ENCODE assay signal across 21 cellular contexts in genomic region chr11:70105369-70105754, GRCh38. TPM values are rescaled to one million over a fixed set of nuclear protein-coding genes. Genes with fewer than 3 reads are reported as not detected.
"Had no signal": no experiment of that assay in that cellular context is flagged by ENCODE, and none has a peak within 500 bp of the region (broad histone marks: within the 10 kb centered on the region; RNA-seq: fewer than 3 reads in every experiment).

No MANE protein-coding gene starts in this region.

- H3K4me1 ChIP-seq: foreskin keratinocyte, lower lobe of right lung had no signal

- H3K9me3 ChIP-seq: body of pancreas, esophagus muscularis mucosa, heart left ventricle, lower lobe of right lung, stomach, transverse colon had no signal

- H3K36me3 ChIP-seq: esophagus muscularis mucosa, lower lobe of right lung, transverse colon had no signal

- H3K4me3 ChIP-seq: body of pancreas, esophagus muscularis mucosa, heart left ventricle, lower lobe of right lung, stomach, transverse colon had no signal

- H3K27me3 ChIP-seq: body of pancreas, esophagus muscularis mucosa, foreskin keratinocyte, heart left ventricle, stomach had no signal

- DNase-seq: activated CD4-positive, alpha-beta T cell treated with anti-CD3 and anti-CD28 coated beads for 36 hours; activated CD4-positive, CD25-positive, alpha-beta regulatory T cell; activated CD8-positive, alpha-beta memory T cell treated with anti-CD3 and anti-CD28 coated beads, Interleukin-2, amount 10 ng/mL, durations not matched to agents 7 days and 5 days; activated CD8-positive, alpha-beta T cell treated with anti-CD3 and anti-CD28 coated beads, Interleukin-2, amount 10 ng/mL, durations not matched to agents 7 days and 5 days; activated naive CD4-positive, alpha-beta T cell treated with Interleukin-2 at 50 U/mL for 16 hours; activated T-cell treated with anti-CD3 and anti-CD28 coated beads, Interleukin-2, amount 50 U/mL, for 72 hours; anterior cingulate cortex; foreskin keratinocyte; lower lobe of right lung; occipital lobe; stimulated activated CD4-positive, alpha-beta T cell treated with anti-CD3 and anti-CD28 coated beads, Interleukin-15, amount 100 ng/mL, for 24 hours; stimulated activated CD4-positive, alpha-beta T cell treated with anti-CD3 and anti-CD28 coated beads, Interleukin-2, amount 100 ng/mL, for 24 hours; stimulated activated naive B cell treated with anti-CD40 and anti-IgM and Interleukin-4, amounts not matched to agents 10 μg/mL and 1 μg/mL and 100 μg/mL, for 72 hours; transverse colon had no signal

- H3K27ac ChIP-seq: foreskin keratinocyte, lower lobe of right lung, parathyroid adenoma had no signal

- ATAC-seq: activated CD4-positive, alpha-beta T cell treated with anti-CD3 and anti-CD28 coated beads for 36 hours; activated CD8-positive, alpha-beta memory T cell treated with anti-CD3 and anti-CD28 coated beads, Interleukin-2, amount 10 ng/mL, durations not matched to agents 7 days and 5 days; activated CD8-positive, alpha-beta T cell treated with anti-CD3 and anti-CD28 coated beads, Interleukin-2, amount 10 ng/mL, durations not matched to agents 7 days and 5 days; activated T-cell treated with anti-CD3 and anti-CD28 coated beads, Interleukin-2, amount 50 U/mL, for 72 hours; foreskin keratinocyte; heart left ventricle; lower lobe of right lung; stimulated activated naive B cell treated with anti-CD40 and anti-IgM and Interleukin-4, amounts not matched to agents 10 μg/mL and 1 μg/mL and 100 μg/mL, for 72 hours had no signal

RNA-seq across cellular contexts. Expression of gene ANO1, which starts 27.2 kb away (rescaled TPM):
- total RNA-seq: activated CD4-positive, alpha-beta T cell treated with anti-CD3 and anti-CD28 coated beads for 36 hours; activated CD8-positive, alpha-beta memory T cell treated with anti-CD3 and anti-CD28 coated beads, Interleukin-2, amount 10 ng/mL, durations not matched to agents 7 days and 5 days; activated CD8-positive, alpha-beta T cell treated with anti-CD3 and anti-CD28 coated beads, Interleukin-2, amount 10 ng/mL, durations not matched to agents 7 days and 5 days; activated T-cell treated with anti-CD3 and anti-CD28 coated beads, Interleukin-2, amount 50 U/mL, for 72 hours; T-helper 1 cell treated with Interleukin-12 subunit alpha and Interleukin-12 subunit beta and Interleukin-4 antibody, amounts not matched to agents 30 ng/mL and 1 ng/mL, for 36 hours had no signal
- polyA plus RNA-seq: neural cell had no signal
